In genomic region chr3:46540550-46540949, GRCh38 we compare ENCODE assay signal across 32 cellular contexts. TPM values are rescaled to one million over a fixed set of nuclear protein-coding genes. Genes with fewer than 3 reads are reported as not detected.
DNase-seq lines count a peak whose midpoint lies in the region; ATAC-seq and TF ChIP-seq lines count a peak whose summit lies in the region.
"Had no signal": no experiment of that assay in that cellular context is flagged by ENCODE, and none has a peak within 500 bp of the region (broad histone marks: within the 10 kb centered on the region; RNA-seq: fewer than 3 reads in every experiment).

No MANE protein-coding gene starts in this region.

- H3K27me3 Mint-ChIP-seq in activated naive CD4-positive, alpha-beta T cell treated with anti-CD3 and anti-CD28 coated beads, Interleukin-2, amount 50 U/mL, for 24 hours = no peaks in the 10 kb centered on the region
- no peaks in the 10 kb centered on the region for H3K27me3 Mint-ChIP-seq in activated naive CD4-positive, alpha-beta T cell treated with anti-CD3 and anti-CD28 coated beads for 36 hours (ENCODE audit: low read depth)
- peaks cover 2% of the 10 kb centered on the region for H3K27me3 Mint-ChIP-seq in memory B cell
- H3K27me3 Mint-ChIP-seq: stimulated activated naive CD8-positive, alpha-beta T cell treated with anti-CD3 and anti-CD28 coated beads, Interleukin-15, Interleukin-2, amounts not matched to agents 100 ng/mL and 50 ng/mL, for 24 hours had no signal

- no peak overlapping the region for H2AFZ ChIP-seq in OCI-LY7 (ENCODE audit: low read length)
- H2AFZ ChIP-seq: GM23248 had no signal

- no peak for TF ChIP-seq CTCF in OCI-LY7 (conservative IDR thresholded peaks at IDR 0.05; ENCODE audit: low read length)

- H3K27ac ChIP-seq in OCI-LY7 (ENCODE audit: low read depth, low read length, poor library complexity, severe bottlenecking) = peak overlapping the region; percentile 99
- H3K27ac ChIP-seq: A549, coronary artery, GM23248, right lobe of liver, testis had no signal

- H3K36me3 Mint-ChIP-seq in activated naive CD4-positive, alpha-beta T cell treated with anti-CD3 and anti-CD28 coated beads, Interleukin-2, amount 50 U/mL, for 24 hours = no peaks in the 10 kb centered on the region
- no peaks in the 10 kb centered on the region for H3K36me3 Mint-ChIP-seq in activated naive CD4-positive, alpha-beta T cell treated with anti-CD3 and anti-CD28 coated beads for 36 hours (ENCODE audit: low read depth)
- no peaks in the 10 kb centered on the region for H3K36me3 Mint-ChIP-seq in memory B cell

- H3K36me3 ChIP-seq in OCI-LY7 (ENCODE audit: insufficient read depth, low read length) = peaks cover 6% of the 10 kb centered on the region; the same call in 1 of the 2 replicates
- H3K36me3 ChIP-seq: right lobe of liver had no signal

- H3K27ac Mint-ChIP-seq in activated naive CD4-positive, alpha-beta T cell treated with anti-CD3 and anti-CD28 coated beads, Interleukin-2, amount 50 U/mL, for 24 hours = peak overlapping the region; percentile 41
- no peak overlapping the region for H3K27ac Mint-ChIP-seq in activated naive CD4-positive, alpha-beta T cell treated with anti-CD3 and anti-CD28 coated beads for 36 hours
- peak overlapping the region; percentile 76 for H3K27ac Mint-ChIP-seq in memory B cell
- H3K27ac Mint-ChIP-seq: stimulated activated naive CD8-positive, alpha-beta T cell treated with anti-CD3 and anti-CD28 coated beads, Interleukin-15, Interleukin-2, amounts not matched to agents 100 ng/mL and 50 ng/mL, for 24 hours had no signal

- H3K4me1 ChIP-seq in OCI-LY7 (ENCODE audit: insufficient read depth, low read length, poor library complexity, severe bottlenecking) = peaks cover 92% of the 10 kb centered on the region
- H3K4me1 ChIP-seq: Caco-2, testis had no signal

- ATAC-seq in memory B cell (ENCODE audit: low read depth) = no peak
- ATAC-seq in GM21381 (IDR thresholded peaks at IDR 0.05; ENCODE audit: unreplicated experiment) = no peak
- ATAC-seq in HG03280 (IDR thresholded peaks at IDR 0.05; ENCODE audit: unreplicated experiment) = no peak
- ATAC-seq: A549, Panc1, right lobe of liver had no signal

- BruUV-seq in OCI-LY7 (replicated peaks; lab: Mats Ljungman, UMichigan) = no TSS peak

- intact Hi-C loops in activated naive CD4-positive, alpha-beta T cell treated with anti-CD3 and anti-CD28 coated beads for 36 hours (cut with micrococcal nuclease) = no loop called here
- intact Hi-C loops in OCI-LY7 (cut with micrococcal nuclease; ENCODE audit: unreplicated experiment) = no loop called here

- no peaks in the 10 kb centered on the region for H3K9me3 ChIP-seq in OCI-LY7 (ENCODE audit: low read length)
- H3K9me3 ChIP-seq: A549, Caco-2, right lobe of liver, spleen, testis had no signal

- no peaks in the 10 kb centered on the region for H4K20me1 ChIP-seq in OCI-LY7 (ENCODE audit: insufficient read depth, low read length)

- no peaks in the 10 kb centered on the region for H3K9me2 ChIP-seq in OCI-LY7 (ENCODE audit: insufficient read depth, low read length)

- no peak overlapping the region for H3K4me3 ChIP-seq in OCI-LY7 (ENCODE audit: low read depth, low read length, poor library complexity, severe bottlenecking)
- H3K4me3 ChIP-seq: A549, coronary artery, GM23248, right lobe of liver, testis had no signal

- POLR2A ChIA-PET in OCI-LY7 (lab: Charles Lee) = interaction anchor here (0.7 to 9.2 kb wide), 4 partner anchors 10 to 159 kb away, joined by 3 to 149 read pairs (median 40); partner anchors contain the start of gene RTP3

- no peak overlapping the region for H3K4me3 Mint-ChIP-seq in activated naive CD4-positive, alpha-beta T cell treated with anti-CD3 and anti-CD28 coated beads, Interleukin-2, amount 50 U/mL, for 24 hours
- no peak overlapping the region for H3K4me3 Mint-ChIP-seq in activated naive CD4-positive, alpha-beta T cell treated with anti-CD3 and anti-CD28 coated beads for 36 hours
- H3K4me3 Mint-ChIP-seq in memory B cell = no peak overlapping the region

- no peaks in the 10 kb centered on the region for H3K9me3 Mint-ChIP-seq in activated naive CD4-positive, alpha-beta T cell treated with anti-CD3 and anti-CD28 coated beads, Interleukin-2, amount 50 U/mL, for 24 hours
- H3K9me3 Mint-ChIP-seq in activated naive CD4-positive, alpha-beta T cell treated with anti-CD3 and anti-CD28 coated beads for 36 hours = no peaks in the 10 kb centered on the region
- H3K9me3 Mint-ChIP-seq in memory B cell = no peaks in the 10 kb centered on the region
- H3K9me3 Mint-ChIP-seq: stimulated activated naive CD8-positive, alpha-beta T cell treated with anti-CD3 and anti-CD28 coated beads, Interleukin-15, Interleukin-2, amounts not matched to agents 100 ng/mL and 50 ng/mL, for 24 hours had no signal

- CTCF ChIA-PET in activated naive CD4-positive, alpha-beta T cell treated with anti-CD3 and anti-CD28 coated beads for 36 hours (lab: Charles Lee) = interaction anchor here (0.7 to 0.8 kb wide), 2 partner anchors 51 to 162 kb away, joined by 3 to 4 read pairs; no protein-coding TSS in a partner anchor
- CTCF ChIA-PET in OCI-LY7 (lab: Charles Lee; ENCODE audit: unreplicated experiment) = interaction anchor here (3.4 kb wide), 1 partner anchor 9 kb away, joined by 25 read pairs; no protein-coding TSS in a partner anchor

- peak overlapping the region; percentile 24 for H3K4me2 ChIP-seq in OCI-LY7 (ENCODE audit: low read length)
- H3K4me2 ChIP-seq: A549 had no signal

- peaks cover 5% of the 10 kb centered on the region; the same call in 1 of the 2 replicates for H3K79me2 ChIP-seq in OCI-LY7 (ENCODE audit: insufficient read depth, low read depth, low read length)

- peaks cover 64% of the 10 kb centered on the region for H3K4me1 Mint-ChIP-seq in activated naive CD4-positive, alpha-beta T cell treated with anti-CD3 and anti-CD28 coated beads, Interleukin-2, amount 50 U/mL, for 24 hours
- H3K4me1 Mint-ChIP-seq in activated naive CD4-positive, alpha-beta T cell treated with anti-CD3 and anti-CD28 coated beads for 36 hours (ENCODE audit: low read depth) = peaks cover 56% of the 10 kb centered on the region
- H3K4me1 Mint-ChIP-seq in memory B cell = peaks cover 55% of the 10 kb centered on the region

- no peak for DNase-seq in activated naive CD4-positive, alpha-beta T cell treated with anti-CD3 and anti-CD28 coated beads for 36 hours
- no peak for DNase-seq in OCI-LY7 (ENCODE audit: low spot score)
- DNase-seq in memory B cell (ENCODE audit: low spot score in 2 of 2) = no peak
- DNase-seq in NCI-H2227 treated with DMSO at 0.1 percent for 48 hours (lab: John Stamatoyannopoulos, UW) = no peak
- DNase-seq in NCI-H1092 treated with DMSO at 0.1 percent for 48 hours (lab: John Stamatoyannopoulos, UW) = no peak
- DNase-seq: activated effector memory CD4-positive, alpha-beta T cell treated with Interleukin-2 at 50 U/mL for 16 hours; AML-193; Caco-2; effector CD8-positive, alpha-beta T cell; GM23248; NCI-H1417 treated with DMSO at 0.1 percent for 48 hours; NCI-H2029 treated with DMSO at 0.1 percent for 48 hours; NCI-H524 treated with DMSO at 0.1 percent for 48 hours; right lobe of liver; Right ventricle myocardium superior; spleen; stimulated activated CD4-positive, alpha-beta T cell treated with anti-CD3 and anti-CD28 coated beads, Interleukin-2, amount 100 ng/mL, for 24 hours; testis had no signal

RNA-seq across cellular contexts. Expression of gene LRRC2, which starts 25.6 kb away (rescaled TPM):
- not detected for total RNA-seq in activated naive CD4-positive, alpha-beta T cell treated with anti-CD3 and anti-CD28 coated beads for 36 hours
- total RNA-seq in OCI-LY7 (2014; rRNA removed; shearing (Covaris generic)) = 2.0 and 2.4 TPM in 2 replicates
- total RNA-seq in OCI-LY7 (2022) = 1.9 and 2.2 TPM in 2 replicates
- total RNA-seq: epithelial cell of proximal tubule had no signal

RNA-seq across cellular contexts. Expression of gene RTP3, which starts 42.8 kb away (rescaled TPM):
- not detected for total RNA-seq in activated naive CD4-positive, alpha-beta T cell treated with anti-CD3 and anti-CD28 coated beads for 36 hours
- 1.3 and 1.4 TPM in 2 replicates for total RNA-seq in OCI-LY7 (2014; rRNA removed; shearing (Covaris generic))
- total RNA-seq in OCI-LY7 (2022) = 0.37 and 0.74 TPM in 2 replicates
- total RNA-seq: astrocyte, Caco-2, cardiac septum, epithelial cell of proximal tubule, GM23248, HT-29, mesenteric fat pad, posterior vena cava, Right ventricle myocardium superior, spleen, ureter had no signal
